In the genomic region with DNA sequence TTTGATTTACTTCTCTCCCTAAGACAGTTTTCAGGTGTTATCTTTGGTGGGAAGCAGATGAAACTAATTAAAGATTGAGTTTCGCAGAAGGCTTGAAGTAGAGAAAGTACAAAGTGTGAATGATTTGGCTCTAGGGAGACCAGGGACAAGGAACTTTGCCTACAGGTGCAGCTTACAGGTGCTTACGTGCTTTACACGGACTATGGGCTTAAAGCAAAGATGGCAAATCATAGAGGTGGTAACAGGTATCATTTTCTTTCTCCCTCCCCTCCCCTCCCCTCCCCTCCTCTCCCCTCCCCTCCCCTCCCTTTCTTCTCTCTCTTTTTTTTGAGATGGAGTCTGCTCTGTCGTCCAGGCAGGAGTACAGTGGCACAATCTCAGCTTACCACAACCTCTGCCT, we compare ENCODE assay signal across 33 cellular contexts.
"Had no signal": no experiment of that assay in that cellular context is flagged by ENCODE, and none has a peak within 500 bp of the region (broad histone marks: within the 10 kb centered on the region; RNA-seq: fewer than 3 reads in every experiment).

No MANE protein-coding gene starts in this region.

- H3K36me3 ChIP-seq: adrenal gland, ascending aorta, brain microvascular endothelial cell, breast epithelium, cardiac muscle cell had no signal

- H3K27me3 ChIP-seq: adrenal gland, ascending aorta, body of pancreas, brain microvascular endothelial cell, breast epithelium, cardiac muscle cell had no signal

- FAIRE-seq: astrocyte, bronchial epithelial cell had no signal

- ATAC-seq: activated naive CD4-positive, alpha-beta T cell treated with anti-CD3 and anti-CD28 coated beads, Interleukin-2, amount 50 U/mL, for 72 hours; activated naive CD8-positive, alpha-beta T cell treated with anti-CD3 and anti-CD28 coated beads, Interleukin-2, amount 50 U/mL, for 24 hours; activated T-cell treated with anti-CD3 and anti-CD28 coated beads, Interleukin-2, amount 50 U/mL, for 4 hours; activated T-cell treated with anti-CD3 and anti-CD28 coated beads, Interleukin-2, amount 50 U/mL, for 72 hours; activated T-helper 17 cell treated with anti-CD3 and anti-CD28 coated beads, Interleukin-2, amount 50 U/mL, for 72 hours; body of pancreas had no signal

- H3K9me3 ChIP-seq: adrenal gland, ascending aorta, body of pancreas had no signal

- DNase-seq: activated effector memory CD4-positive, alpha-beta T cell treated with anti-CD3 and anti-CD28 coated beads, Interleukin-2, amount 50 U/mL, for 16 hours; activated effector memory CD4-positive, alpha-beta T cell treated with Interleukin-2 at 50 U/mL for 16 hours; activated gamma-delta T cell; activated gamma-delta T cell treated with Interleukin-2 at 50 U/mL for 16 hours; activated naive CD4-positive, alpha-beta T cell; activated naive CD4-positive, alpha-beta T cell treated with anti-CD3 and anti-CD28 coated beads for 36 hours; activated naive CD4-positive, alpha-beta T cell treated with anti-CD3 and anti-CD28 coated beads, Interleukin-2, amount 10 ng/mL, durations not matched to agents 7 days and 5 days; activated naive CD4-positive, alpha-beta T cell treated with anti-CD3 and anti-CD28 coated beads, Interleukin-2, amount 50 U/mL, for 16 hours; activated naive CD4-positive, alpha-beta T cell treated with Interleukin-2 at 50 U/mL for 16 hours; activated naive CD8-positive, alpha-beta T cell treated with anti-CD3 and anti-CD28 coated beads for 36 hours; activated naive CD8-positive, alpha-beta T cell treated with anti-CD3 and anti-CD28 coated beads, Interleukin-2, amount 10 ng/mL, durations not matched to agents 7 days and 5 days; activated naive CD8-positive, alpha-beta T cell treated with anti-CD3 and anti-CD28 coated beads, Interleukin-2, amount 50 U/mL, for 24 hours; activated T-cell treated with anti-CD3 and anti-CD28 coated beads, Interleukin-2, amount 50 U/mL, for 24 hours; activated T-cell treated with anti-CD3 and anti-CD28 coated beads, Interleukin-2, amount 50 U/mL, for 4 hours; activated T-cell treated with anti-CD3 and anti-CD28 coated beads, Interleukin-2, amount 50 U/mL, for 48 hours; activated T-cell treated with anti-CD3 and anti-CD28 coated beads, Interleukin-2, amount 50 U/mL, for 72 hours; adrenal gland; amniotic stem cell; amygdala; anterior cingulate cortex; aorta; body of pancreas; brain microvascular endothelial cell; caudate nucleus; central memory CD4-positive, alpha-beta T cell; cerebellar nuclear complex had no signal

- H3K27ac ChIP-seq: adrenal gland, ascending aorta, body of pancreas, brain microvascular endothelial cell, breast epithelium, cardiac muscle cell had no signal

- H3K4me1 ChIP-seq: adrenal gland, ascending aorta, body of pancreas, breast epithelium had no signal

- H3K4me3 ChIP-seq: adrenal gland, ascending aorta, body of pancreas, breast epithelium, cardiac muscle cell had no signal
